Comparison of ENCODE assay signal across 6 cellular contexts in genomic region chr12:86555491-86555890, GRCh38.
A peak's percentile ranks its signal among the peaks of the same experiment; 100 is the strongest.
DNase-seq lines count a peak whose midpoint lies in the region; TF ChIP-seq lines count a peak whose summit lies in the region.
"Not testable (repeated sequence)": the region's sequence is repeated elsewhere in the genome, so short reads cannot be mapped to it uniquely, and the experiment has no call there.

No MANE protein-coding gene starts in this region.

- peak overlapping the region; percentile 28 for H3K27ac Mint-ChIP-seq in glutamatergic neuron (ENCODE audit: unreplicated experiment)
- peak overlapping the region; percentile 43 for H3K27ac Mint-ChIP-seq in progenitor cell of endocrine pancreas

- H3K4me3 Mint-ChIP-seq in glutamatergic neuron (ENCODE audit: unreplicated experiment); progenitor cell of endocrine pancreas (ENCODE audit: low read depth): not testable (repeated sequence)

- not testable (repeated sequence) for H3K27me3 Mint-ChIP-seq in glutamatergic neuron (ENCODE audit: unreplicated experiment); progenitor cell of endocrine pancreas

- not testable (repeated sequence) for H3K9me3 ChIP-seq in BE2C

- H3K4me3 ChIP-seq in BE2C (ENCODE audit: low read depth, low read length): not testable (repeated sequence)

- DNase-seq in BE2C: peak; percentile 66
- DNase-seq in NCI-H146 treated with DMSO at 0.1 percent for 48 hours (lab: John Stamatoyannopoulos, UW; ENCODE audit: unreplicated experiment): peak; percentile 29
- DNase-seq in NCI-H82 (lab: John Stamatoyannopoulos, UW): peak; percentile 45
- DNase-seq in SK-N-DZ (ENCODE audit: low spot score): peak; percentile 96
- not testable (repeated sequence) for DNase-seq in glutamatergic neuron; progenitor cell of endocrine pancreas (ENCODE audit: low spot score, unreplicated experiment)

- H3K9me3 Mint-ChIP-seq in glutamatergic neuron (ENCODE audit: unreplicated experiment): not testable (repeated sequence)
- H3K9me3 Mint-ChIP-seq in progenitor cell of endocrine pancreas (ENCODE audit: low read depth): peaks cover 11% of the 10 kb centered on the region

- H3K4me1 ChIP-seq in BE2C: not testable (repeated sequence)

- H3K27me3 ChIP-seq in BE2C: not testable (repeated sequence)

- H3K4me1 Mint-ChIP-seq in glutamatergic neuron (ENCODE audit: low read depth, unreplicated experiment); progenitor cell of endocrine pancreas (ENCODE audit: low read depth): not testable (repeated sequence)

- not testable (repeated sequence) for H3K36me3 Mint-ChIP-seq in glutamatergic neuron (ENCODE audit: unreplicated experiment); progenitor cell of endocrine pancreas (ENCODE audit: insufficient read depth)

- TF ChIP-seq CTCF in BE2C (IDR thresholded peaks at IDR 0.05; ENCODE audit: low read depth, low read length); glutamatergic neuron (IDR thresholded peaks at IDR 0.05; ENCODE audit: partially characterized antibody, unreplicated experiment); progenitor cell of endocrine pancreas (IDR thresholded peaks at IDR 0.05; ENCODE audit: unreplicated experiment): not testable (repeated sequence)

- not testable (repeated sequence) for H3K36me3 ChIP-seq in BE2C
